In genomic region chr13:24503376-24503690, GRCh38 we compare ENCODE assay signal across 1 cellular context.
TF ChIP-seq lines count a peak whose summit lies in the region.

No MANE protein-coding gene starts in this region.

TF ChIP-seq in HepG2, 621 proteins besides CTCF, POLR2A, EP300 and RAD21 (continued from another document):
- TF ChIP-seq ZBTB4 (CRISPR knock-in tag; IDR thresholded peaks at IDR 0.05; ENCODE audit: borderline replicate concordance), result no peak
- no peak for TF ChIP-seq ZBTB40 (IDR thresholded peaks at IDR 0.05)
- TF ChIP-seq ZBTB40 (CRISPR knock-in tag; IDR thresholded peaks at IDR 0.05), result no peak
- no peak for TF ChIP-seq RARA (CRISPR knock-in tag; IDR thresholded peaks at IDR 0.05)
- no peak for TF ChIP-seq SIN3A (IDR thresholded peaks at IDR 0.05; ENCODE audit: borderline replicate concordance, low read depth, low read length)
- TF ChIP-seq NBN (conservative IDR thresholded peaks at IDR 0.05), result no peak
TF ChIP-seq in HepG2: peak in this region for 0.
